Comparison of ENCODE assay signal across 18 cellular contexts in genomic region chr12:78977463-78977862, GRCh38.
DNase-seq lines count a peak whose midpoint lies in the region; ATAC-seq, FAIRE-seq and TF ChIP-seq lines count a peak whose summit lies in the region.
"Had no signal": no experiment of that assay in that cellular context is flagged by ENCODE, and none has a peak within 500 bp of the region (broad histone marks: within the 10 kb centered on the region; RNA-seq: fewer than 3 reads in every experiment).

No MANE protein-coding gene starts in this region.

- TF ChIP-seq CTCF in D721Med (IDR thresholded peaks at IDR 0.05; ENCODE audit: insufficient read depth, missing control alignments): no peak

- no peak for ATAC-seq in HG03521 (IDR thresholded peaks at IDR 0.05; ENCODE audit: unreplicated experiment)
- ATAC-seq: effector memory CD8-positive, alpha-beta T cell had no signal

- DNase-seq in D721Med (ENCODE audit: insufficient read length, low spot score): no peak
- peak; percentile 19 for DNase-seq in M059J (ENCODE audit: low read depth)
- DNase-seq in SKM-1 treated with dmso at 0.1 percent for 144 hours (lab: John Stamatoyannopoulos, UW; ENCODE audit: unreplicated experiment): peak; percentile 65
- peak; percentile 4 for DNase-seq in iris pigment epithelial cell (ENCODE audit: low read depth)
- DNase-seq in activated naive CD4-positive, alpha-beta T cell (lab: John Stamatoyannopoulos, UW): no peak
- DNase-seq in islet precursor cell: no peak
- DNase-seq in NAMALWA (ENCODE audit: low spot score): no peak
- DNase-seq: activated CD4-positive, CD25-positive, alpha-beta regulatory T cell; caudate nucleus; COR-L47; effector memory CD8-positive, alpha-beta T cell; GF-D8; naive B cell; NCI-H82; stimulated activated CD4-positive, alpha-beta T cell treated with anti-CD3 and anti-CD28 coated beads, Interleukin-4, amount 100 ng/mL, for 1 hour; substantia nigra; T-helper 2 cell had no signal

- peak; percentile 70 for FAIRE-seq in D721Med (lab: Jason Lieb, UNC)

Comparison
In these comparisons a context has a peak if more than half of its experiments do, and no peak if none do; other contexts are left out.
1. DNase-seq: peak in M059J (single experiment), SKM-1 treated with dmso at 0.1 percent for 144 hours (single experiment) and iris pigment epithelial cell (single experiment); none in D721Med (single experiment), activated naive CD4-positive, alpha-beta T cell (0 of 4), islet precursor cell (single experiment) and NAMALWA (single experiment).